ENCODE assay signal across 32 cellular contexts in the genomic region with DNA sequence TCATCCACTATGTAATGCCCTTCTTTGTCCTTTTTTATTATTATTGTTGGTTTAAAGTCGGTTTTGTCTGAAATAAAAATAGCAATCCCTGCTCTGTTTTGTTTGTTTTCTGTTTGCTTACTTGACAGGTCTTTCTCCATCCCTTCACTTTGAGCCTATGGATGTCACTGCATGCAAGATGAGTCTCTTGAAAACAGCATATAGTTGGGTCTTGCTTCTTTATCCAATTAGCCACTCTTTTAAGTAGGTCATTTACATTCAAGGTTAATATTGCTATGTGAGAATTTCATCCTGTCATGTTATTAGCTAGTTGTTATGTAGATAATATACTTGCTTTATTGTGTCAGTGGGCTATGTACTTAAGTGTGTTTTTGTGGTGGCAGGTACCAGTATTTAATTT.
"Had no signal": no experiment of that assay in that cellular context is flagged by ENCODE, and none has a peak within 500 bp of the region (broad histone marks: within the 10 kb centered on the region; RNA-seq: fewer than 3 reads in every experiment).

No MANE protein-coding gene starts in this region.

- H3K27me3 ChIP-seq: adrenal gland, body of pancreas, esophagus squamous epithelium had no signal

- H3K36me3 ChIP-seq: adrenal gland had no signal

- H3K4me3 Mint-ChIP-seq: activated CD4-positive, alpha-beta memory T cell treated with anti-CD3 and anti-CD28 coated beads for 36 hours; activated CD4-positive, alpha-beta T cell treated with anti-CD3 and anti-CD28 coated beads for 36 hours; activated CD4-positive, alpha-beta T cell treated with anti-CD3 and anti-CD28 coated beads, Interleukin-2, amount 10 ng/mL, durations not matched to agents 24 days and 14 days; activated CD8-positive, alpha-beta memory T cell treated with anti-CD3 and anti-CD28 coated beads, Interleukin-2, amount 10 ng/mL, durations not matched to agents 7 days and 5 days; activated naive CD4-positive, alpha-beta T cell treated with anti-CD3 and anti-CD28 coated beads for 36 hours; activated naive CD4-positive, alpha-beta T cell treated with anti-CD3 and anti-CD28 coated beads, Interleukin-2, amount 50 U/mL, for 24 hours; activated naive CD8-positive, alpha-beta T cell treated with anti-CD3 and anti-CD28 coated beads for 36 hours; activated naive CD8-positive, alpha-beta T cell treated with anti-CD3 and anti-CD28 coated beads, Interleukin-2, amount 50 U/mL, for 24 hours; activated T-helper 1 cell treated with anti-CD3 and anti-CD28 coated beads, Interleukin-12 subunit alpha, Interleukin-12 subunit beta, Interleukin-2, Interleukin-4 antibody, amounts not matched to agents 30 ng/mL and 10 ng/mL and 1 ng/mL, durations not matched to agents 14 hours and 24 hours and 36 hours had no signal

- H3K4me3 ChIP-seq: adrenal gland, body of pancreas, esophagus squamous epithelium had no signal

- DNase-seq: activated CD4-positive, alpha-beta memory T cell treated with anti-CD3 and anti-CD28 coated beads for 36 hours; activated CD4-positive, alpha-beta T cell treated with anti-CD3 and anti-CD28 coated beads for 36 hours; activated CD4-positive, alpha-beta T cell treated with anti-CD3 and anti-CD28 coated beads, Interleukin-2, amount 10 ng/mL, durations not matched to agents 24 days and 14 days; activated CD4-positive, CD25-positive, alpha-beta regulatory T cell; activated CD4-positive, CD25-positive, alpha-beta regulatory T cell treated with anti-CD3 and anti-CD28 coated beads, Interleukin-2, amount 50 U/mL, for 72 hours; activated CD8-positive, alpha-beta memory T cell treated with anti-CD3 and anti-CD28 coated beads, Interleukin-2, amount 10 ng/mL, durations not matched to agents 7 days and 5 days; activated CD8-positive, alpha-beta memory T cell treated with anti-CD3 and anti-CD28 coated beads, Interleukin-2, amount 50 U/mL, for 4 hours; activated CD8-positive, alpha-beta T cell treated with anti-CD3 and anti-CD28 coated beads, Interleukin-2, amount 10 ng/mL, durations not matched to agents 7 days and 5 days; activated effector memory CD4-positive, alpha-beta T cell treated with anti-CD3 and anti-CD28 coated beads, Interleukin-2, amount 50 U/mL, for 16 hours; activated naive CD4-positive, alpha-beta T cell treated with anti-CD3 and anti-CD28 coated beads for 36 hours; activated naive CD8-positive, alpha-beta T cell treated with anti-CD3 and anti-CD28 coated beads for 36 hours; activated naive CD8-positive, alpha-beta T cell treated with anti-CD3 and anti-CD28 coated beads, Interleukin-2, amount 50 U/mL, for 24 hours; activated T-cell treated with anti-CD3 and anti-CD28 coated beads, Interleukin-2, amount 50 U/mL, for 1 hour; activated T-cell treated with anti-CD3 and anti-CD28 coated beads, Interleukin-2, amount 50 U/mL, for 48 hours; adrenal gland; amygdala; aorta; body of pancreas; caudate nucleus; cortex of kidney; dermis blood vessel endothelial cell; effector CD4-positive, alpha-beta T cell; esophagus squamous epithelium; foreskin melanocyte; T-helper 2 cell had no signal

- ATAC-seq: activated CD4-positive, alpha-beta T cell treated with anti-CD3 and anti-CD28 coated beads for 36 hours; activated CD8-positive, alpha-beta memory T cell treated with anti-CD3 and anti-CD28 coated beads, Interleukin-2, amount 10 ng/mL, durations not matched to agents 7 days and 5 days; activated CD8-positive, alpha-beta T cell treated with anti-CD3 and anti-CD28 coated beads, Interleukin-2, amount 10 ng/mL, durations not matched to agents 7 days and 5 days; activated naive CD8-positive, alpha-beta T cell treated with anti-CD3 and anti-CD28 coated beads, Interleukin-2, amount 50 U/mL, for 24 hours; body of pancreas had no signal

- H3K9me3 ChIP-seq: adrenal gland, body of pancreas, esophagus squamous epithelium had no signal

- H3K27ac ChIP-seq: adrenal gland, body of pancreas, epithelial cell of prostate, esophagus squamous epithelium had no signal

- H3K27me3 Mint-ChIP-seq: activated CD4-positive, alpha-beta memory T cell treated with anti-CD3 and anti-CD28 coated beads for 36 hours; activated CD4-positive, alpha-beta T cell treated with anti-CD3 and anti-CD28 coated beads for 36 hours; activated CD4-positive, alpha-beta T cell treated with anti-CD3 and anti-CD28 coated beads, Interleukin-2, amount 10 ng/mL, durations not matched to agents 24 days and 14 days; activated CD8-positive, alpha-beta memory T cell treated with anti-CD3 and anti-CD28 coated beads, Interleukin-2, amount 10 ng/mL, durations not matched to agents 7 days and 5 days; activated naive CD4-positive, alpha-beta T cell treated with anti-CD3 and anti-CD28 coated beads, Interleukin-2, amount 50 U/mL, for 24 hours; activated naive CD8-positive, alpha-beta T cell treated with anti-CD3 and anti-CD28 coated beads for 36 hours; activated naive CD8-positive, alpha-beta T cell treated with anti-CD3 and anti-CD28 coated beads, Interleukin-2, amount 50 U/mL, for 24 hours had no signal

- H3K27ac Mint-ChIP-seq: activated CD4-positive, alpha-beta memory T cell treated with anti-CD3 and anti-CD28 coated beads for 36 hours; activated CD4-positive, alpha-beta T cell treated with anti-CD3 and anti-CD28 coated beads, Interleukin-2, amount 10 ng/mL, durations not matched to agents 24 days and 14 days; activated CD8-positive, alpha-beta memory T cell treated with anti-CD3 and anti-CD28 coated beads, Interleukin-2, amount 10 ng/mL, durations not matched to agents 7 days and 5 days; activated naive CD4-positive, alpha-beta T cell treated with anti-CD3 and anti-CD28 coated beads for 36 hours; activated naive CD4-positive, alpha-beta T cell treated with anti-CD3 and anti-CD28 coated beads, Interleukin-2, amount 50 U/mL, for 24 hours; activated T-helper 1 cell treated with anti-CD3 and anti-CD28 coated beads, Interleukin-12 subunit alpha, Interleukin-12 subunit beta, Interleukin-2, Interleukin-4 antibody, amounts not matched to agents 30 ng/mL and 10 ng/mL and 1 ng/mL, durations not matched to agents 14 hours and 24 hours and 36 hours; activated T-helper 2 cell treated with anti-CD3 and anti-CD28 coated beads, Interferon-gamma antibody, Interleukin-2, Interleukin-4, amounts not matched to agents 10 μg/mL and 5 μg/mL and 100 μg/mL, durations not matched to agents 14 hours and 24 hours and 36 hours had no signal

- FAIRE-seq: colon, endometrium, endothelial cell of umbilical vein had no signal

- H3K9me3 Mint-ChIP-seq: activated CD4-positive, alpha-beta memory T cell treated with anti-CD3 and anti-CD28 coated beads for 36 hours; activated naive CD4-positive, alpha-beta T cell treated with anti-CD3 and anti-CD28 coated beads, Interleukin-2, amount 50 U/mL, for 24 hours; activated naive CD8-positive, alpha-beta T cell treated with anti-CD3 and anti-CD28 coated beads, Interleukin-2, amount 50 U/mL, for 24 hours had no signal
